In genomic region chr4:86587016-86587713, GRCh38 we compare ENCODE assay signal across 15 cellular contexts. TPM values are rescaled to one million over a fixed set of nuclear protein-coding genes. Genes with fewer than 3 reads are reported as not detected.
DNase-seq lines count a peak whose midpoint lies in the region; ATAC-seq and TF ChIP-seq lines count a peak whose summit lies in the region.
"Had no signal": no experiment of that assay in that cellular context is flagged by ENCODE, and none has a peak within 500 bp of the region (broad histone marks: within the 10 kb centered on the region; RNA-seq: fewer than 3 reads in every experiment).

No MANE protein-coding gene starts in this region.

- no peaks in the 10 kb centered on the region for H3K27me3 Mint-ChIP-seq in progenitor cell of endocrine pancreas

- no peak overlapping the region for H3K4me3 Mint-ChIP-seq in progenitor cell of endocrine pancreas (ENCODE audit: low read depth)
- H3K4me3 Mint-ChIP-seq: naive B cell had no signal

- H3K79me2 ChIP-seq in GM23248 (ENCODE audit: insufficient read depth), result no peaks in the 10 kb centered on the region

- H3F3A ChIP-seq in GM23248 (ENCODE audit: insufficient read depth), result 0 out of 2 replicates have a peak, but pooled peaks cover 8% of the 10 kb centered on the region

- H3K4me2 ChIP-seq in GM23248 (ENCODE audit: unreplicated experiment), result no peak overlapping the region

- H3K4me1 Mint-ChIP-seq in progenitor cell of endocrine pancreas (ENCODE audit: low read depth), result peaks cover 18% of the 10 kb centered on the region

- H3K9me3 Mint-ChIP-seq in progenitor cell of endocrine pancreas (ENCODE audit: low read depth), result no peaks in the 10 kb centered on the region
- H3K9me3 Mint-ChIP-seq: naive B cell had no signal

- intact Hi-C loops in ovary (cut with DNase I), result no loop called here

- H3K9ac ChIP-seq in GM23248 (no peak overlapping the region), endocrine pancreas (ENCODE audit: control insufficient read depth, insufficient read depth, low read length) (no peak overlapping the region)

- 22 to 27% methylated on average over 4 of the region's 4 CpGs for WGBS in GM23248 (ENCODE audit: low coverage in 1 of 2, low lambda C conversion rate in 2 of 2, missing lambda C conversion rate in 2 of 2), 2 experiments
- 9 to 15% (median 11%) methylated on average over 4 of the region's 4 CpGs for WGBS in ovary, 3 donors

- H3K4me3 ChIP-seq in GM23248, result no peak overlapping the region
- H3K4me3 ChIP-seq in endocrine pancreas (ENCODE audit: control insufficient read depth, insufficient read depth, low read length), result peak overlapping the region; percentile 38
- H3K4me3 ChIP-seq in ovary, result no peak overlapping the region
- H3K4me3 ChIP-seq: tibial artery had no signal

- H3K36me3 ChIP-seq in GM23248 (ENCODE audit: low read depth) (no peaks in the 10 kb centered on the region), endocrine pancreas (ENCODE audit: control insufficient read depth, insufficient read depth, low read length) (no peaks in the 10 kb centered on the region), ovary (no peaks in the 10 kb centered on the region)
- H3K36me3 ChIP-seq: tibial artery had no signal

- H3K27me3 ChIP-seq in GM23248 (replicated peaks; ENCODE audit: insufficient read depth) (no peaks in the 10 kb centered on the region), endocrine pancreas (ENCODE audit: control insufficient read depth, insufficient read depth, low read length) (no peaks in the 10 kb centered on the region), ovary (no peaks in the 10 kb centered on the region)
- H3K27me3 ChIP-seq: tibial artery had no signal

- no peaks in the 10 kb centered on the region for H3K9me3 ChIP-seq in GM23248 (ENCODE audit: low read depth)
- no peaks in the 10 kb centered on the region for H3K9me3 ChIP-seq in endocrine pancreas (ENCODE audit: control insufficient read depth, low read length)
- no peaks in the 10 kb centered on the region for H3K9me3 ChIP-seq in ovary
- H3K9me3 ChIP-seq: tibial artery had no signal

- no peaks in the 10 kb centered on the region for H3K36me3 Mint-ChIP-seq in progenitor cell of endocrine pancreas (ENCODE audit: insufficient read depth)
- H3K36me3 Mint-ChIP-seq: naive B cell had no signal

- in situ Hi-C loops in GM23248 (cut with MboI), result no loop called here

- no peak overlapping the region for H3K27ac ChIP-seq in GM23248
- peak overlapping the region in 1 of 2 donors; percentile 62 for H3K27ac ChIP-seq in ovary
- H3K27ac ChIP-seq: tibial artery had no signal

- no peaks in the 10 kb centered on the region for H3K9me2 ChIP-seq in GM23248 (ENCODE audit: insufficient read depth)

- TF ChIP-seq CTCF in progenitor cell of endocrine pancreas (IDR thresholded peaks at IDR 0.05; ENCODE audit: unreplicated experiment) (no peak), ovary (IDR thresholded peaks at IDR 0.05) (no peak)

- no peaks in the 10 kb centered on the region for H4K20me1 ChIP-seq in GM23248 (ENCODE audit: insufficient read depth)

- no peak for DNase-seq in GM23248
- DNase-seq in NCI-H69 (lab: John Stamatoyannopoulos, UW), result peak; percentile 24
- no peak for DNase-seq in progenitor cell of endocrine pancreas (ENCODE audit: low spot score, unreplicated experiment)
- DNase-seq in DMS79 treated with DMSO at 0.1 percent for 48 hours (lab: John Stamatoyannopoulos, UW), result no peak
- DNase-seq in ovary, result no peak
- DNase-seq: MM.1S; naive B cell; NCI-H2081 treated with DMSO at 0.1 percent for 48 hours; stimulated activated CD4-positive, alpha-beta T cell treated with anti-CD3 and anti-CD28 coated beads, Interleukin-1b, Interleukin-23, amount 100 ng/mL, for 48 hours; stimulated activated CD8-positive, alpha-beta memory T cell treated with anti-CD3 and anti-CD28 coated beads, Interleukin-4, amount 100 ng/mL, for 48 hours; tibial artery had no signal

- no peak for TF ChIP-seq POLR2A in ovary (IDR thresholded peaks at IDR 0.05)

- peak overlapping the region; percentile 11 for H3K27ac Mint-ChIP-seq in progenitor cell of endocrine pancreas
- H3K27ac Mint-ChIP-seq: naive B cell had no signal

- H3K4me1 ChIP-seq in GM23248 (ENCODE audit: insufficient read depth) (peaks cover 5% of the 10 kb centered on the region; the same call in 1 of the 2 replicates), endocrine pancreas (ENCODE audit: control insufficient read depth, insufficient read depth, low read length) (peaks cover 12% of the 10 kb centered on the region), ovary (ENCODE audit: insufficient read depth) (peaks cover 2% of the 10 kb centered on the region)

- no peak for ATAC-seq in GM19395 (IDR thresholded peaks at IDR 0.05; ENCODE audit: unreplicated experiment)
- ATAC-seq in HG03378 (IDR thresholded peaks at IDR 0.05; ENCODE audit: unreplicated experiment), result no peak
- ATAC-seq: left lobe of liver had no signal

- no peak for TF ChIP-seq EP300 in ovary (IDR thresholded peaks at IDR 0.05)

- H2AFZ ChIP-seq in GM23248, result peak overlapping the region; percentile 29; the same call in 1 of the 2 replicates

RNA-seq across cellular contexts. Expression of gene PTPN13, which starts 7.0 kb away (rescaled TPM):
- 42.7 and 43.2 TPM in 2 replicates for total RNA-seq in GM23248 (2014; rRNA removed; shearing (Covaris generic))
- polyA plus RNA-seq in GM23248 (2016; fragmentation: Nextera tagmentation; extraction: Ambion mirVana), result 11.6 and 13.0 TPM in 2 replicates
- 55.2 and 63.1 TPM in 2 replicates for total RNA-seq in progenitor cell of endocrine pancreas
- 10 to 100 TPM; 38.5 to 73.4 (median 54.6) TPM for total RNA-seq in ovary
- polyA plus RNA-seq in ovary, result 10 to 100 TPM; 17.0 to 22.8 TPM
